15 cellular contexts compared by ENCODE assay signal in the genomic region with DNA sequence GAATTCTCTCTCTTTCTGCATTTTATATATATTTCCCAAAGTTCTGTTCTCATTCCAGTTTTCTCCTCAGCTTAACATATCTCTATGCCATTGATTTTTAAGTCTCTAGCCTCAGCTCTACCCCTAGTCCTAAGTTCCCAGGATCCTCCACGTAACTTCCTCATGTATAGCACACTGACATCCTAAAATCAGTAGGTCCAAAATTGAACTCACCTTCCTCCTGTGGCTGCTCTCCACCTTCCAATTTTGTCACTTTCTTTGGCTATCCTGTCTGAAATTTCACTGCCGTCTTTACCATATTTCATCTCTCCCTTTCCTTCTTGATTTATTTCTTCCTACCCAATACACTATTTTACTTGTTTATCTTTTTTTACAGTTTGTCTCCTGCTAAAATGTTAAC. TPM values are rescaled to one million over a fixed set of nuclear protein-coding genes. Genes with fewer than 3 reads are reported as not detected.
A peak's percentile ranks its signal among the peaks of the same experiment; 100 is the strongest.
DNase-seq lines count a peak whose midpoint lies in the region; ATAC-seq and TF ChIP-seq lines count a peak whose summit lies in the region.
"Had no signal": no experiment of that assay in that cellular context is flagged by ENCODE, and none has a peak within 500 bp of the region (broad histone marks: within the 10 kb centered on the region; RNA-seq: fewer than 3 reads in every experiment).

No MANE protein-coding gene starts in this region.

- no peak for ATAC-seq in CD4-positive, CD25-positive, alpha-beta regulatory T cell (ENCODE audit: low read depth in 2 of 2)
- ATAC-seq in activated CD8-positive, alpha-beta T cell treated with anti-CD3 and anti-CD28 coated beads for 36 hours, result no peak
- ATAC-seq in naive B cell (ENCODE audit: low read depth in 2 of 2), result no peak
- ATAC-seq in GM21367 (IDR thresholded peaks at IDR 0.05; ENCODE audit: unreplicated experiment), result no peak
- ATAC-seq: body of pancreas had no signal

- H3K27me3 Mint-ChIP-seq in CD4-positive, CD25-positive, alpha-beta regulatory T cell, result no peaks in the 10 kb centered on the region
- no peaks in the 10 kb centered on the region for H3K27me3 Mint-ChIP-seq in activated CD8-positive, alpha-beta T cell treated with anti-CD3 and anti-CD28 coated beads for 36 hours
- H3K27me3 Mint-ChIP-seq in naive B cell, result no peaks in the 10 kb centered on the region

- peak overlapping the region; percentile 94 to 98 (median 96) for H3K27ac Mint-ChIP-seq in CD4-positive, CD25-positive, alpha-beta regulatory T cell
- H3K27ac Mint-ChIP-seq in activated CD8-positive, alpha-beta T cell treated with anti-CD3 and anti-CD28 coated beads for 36 hours, result peak overlapping the region; percentile 97
- H3K27ac Mint-ChIP-seq in naive B cell, result peak overlapping the region; percentile 80 to 96 (median 93)

- H3K27me3 ChIP-seq in CD4-positive, CD25-positive, alpha-beta regulatory T cell (ENCODE audit: control insufficient read depth, insufficient read depth, low read length), result no peaks in the 10 kb centered on the region
- H3K27me3 ChIP-seq: body of pancreas had no signal

- no peaks in the 10 kb centered on the region for H3K9me3 ChIP-seq in CD4-positive, CD25-positive, alpha-beta regulatory T cell (ENCODE audit: control insufficient read depth in 2 of 2, low read length in 2 of 2)
- H3K9me3 ChIP-seq: body of pancreas, HAP-1 had no signal

- peak overlapping the region; percentile 79 for H3K27ac ChIP-seq in CD4-positive, CD25-positive, alpha-beta regulatory T cell (ENCODE audit: insufficient read depth, low read length, poor library complexity, severe bottlenecking)

- H3K4me3 ChIP-seq in CD4-positive, CD25-positive, alpha-beta regulatory T cell (ENCODE audit: low read depth, low read length), result peak overlapping the region; percentile 98
- peak overlapping the region; percentile 88 for H3K4me3 ChIP-seq in GM12865 (ENCODE audit: low read depth, low read length)
- H3K4me3 ChIP-seq: body of pancreas, HAP-1 had no signal

- peaks cover 6% of the 10 kb centered on the region for H3K36me3 ChIP-seq in CD4-positive, CD25-positive, alpha-beta regulatory T cell (ENCODE audit: control insufficient read depth, insufficient read depth, low read length)
- H3K36me3 ChIP-seq: HAP-1 had no signal

- peaks cover 45% of the 10 kb centered on the region for H3K4me1 ChIP-seq in CD4-positive, CD25-positive, alpha-beta regulatory T cell (ENCODE audit: control insufficient read depth, insufficient read depth, low read length, poor library complexity, severe bottlenecking)
- H3K4me1 ChIP-seq: body of pancreas, HAP-1 had no signal

- intact Hi-C loops in activated CD8-positive, alpha-beta T cell treated with anti-CD3 and anti-CD28 coated beads for 36 hours (cut with micrococcal nuclease), result loop anchor here (5.0 kb wide), 3 partner anchors 49 to 89 kb away; a partner anchor contains a TSS
- intact Hi-C loops in cardiac septum (cut with DNase I), result no loop called here

- peaks cover 29 to 81% (median 66%) of the 10 kb centered on the region in 4 donors for H3K4me1 Mint-ChIP-seq in CD4-positive, CD25-positive, alpha-beta regulatory T cell
- peaks cover 66% of the 10 kb centered on the region for H3K4me1 Mint-ChIP-seq in activated CD8-positive, alpha-beta T cell treated with anti-CD3 and anti-CD28 coated beads for 36 hours (ENCODE audit: low read depth)
- H3K4me1 Mint-ChIP-seq in naive B cell, result peaks cover 55 to 85% (median 70%) of the 10 kb centered on the region in 3 donors

- DNase-seq in CD4-positive, CD25-positive, alpha-beta regulatory T cell, result peak in 1 of 3 donors; percentile 13
- DNase-seq in GM12865 (ENCODE audit: low read depth) (peak; percentile 47), naive B cell (no peak), NCI-H187 treated with DMSO at 0.1 percent for 48 hours (lab: John Stamatoyannopoulos, UW) (no peak), cardiac septum (ENCODE audit: low spot score) (no peak), inferior parietal cortex (ENCODE audit: extremely low spot score) (no peak)
- DNase-seq in activated CD8-positive, alpha-beta T cell treated with anti-CD3 and anti-CD28 coated beads for 36 hours, result no peak
- DNase-seq: body of pancreas; C1 segment of cervical spinal cord; NK-92 treated with Interleukin-12 subunit alpha and Interleukin-12 subunit beta, amount 100 ng/mL, for 24 hours; SIG-M5; stimulated activated CD8-positive, alpha-beta memory T cell treated with anti-CD3 and anti-CD28 coated beads, Interleukin-4, amount 100 ng/mL, for 48 hours had no signal

- peak overlapping the region; percentile 93 to 99 (median 96) for H3K4me3 Mint-ChIP-seq in CD4-positive, CD25-positive, alpha-beta regulatory T cell
- H3K4me3 Mint-ChIP-seq in activated CD8-positive, alpha-beta T cell treated with anti-CD3 and anti-CD28 coated beads for 36 hours, result peak overlapping the region; percentile 90
- peak overlapping the region; percentile 90 to 99 (median 98) for H3K4me3 Mint-ChIP-seq in naive B cell

- CTCF ChIA-PET in activated CD8-positive, alpha-beta T cell treated with anti-CD3 and anti-CD28 coated beads for 36 hours (lab: Charles Lee), result interaction anchor here (0.6 to 3.5 kb wide), 5 partner anchors 23 to 91 kb away, joined by 3 to 25 read pairs (median 4); no protein-coding TSS in a partner anchor

- peaks cover 0 to 11% (median 4%) of the 10 kb centered on the region in 7 donors for H3K9me3 Mint-ChIP-seq in CD4-positive, CD25-positive, alpha-beta regulatory T cell
- peaks cover 32% of the 10 kb centered on the region for H3K9me3 Mint-ChIP-seq in activated CD8-positive, alpha-beta T cell treated with anti-CD3 and anti-CD28 coated beads for 36 hours
- H3K9me3 Mint-ChIP-seq in naive B cell, result peaks cover 0 to 22% (median 10%) of the 10 kb centered on the region in 7 donors

- TF ChIP-seq CTCF in GM12865 (IDR thresholded peaks at IDR 0.05; ENCODE audit: insufficient read depth, low read depth, low read length, missing control alignments), result no peak
- TF ChIP-seq CTCF in activated CD8-positive, alpha-beta T cell treated with anti-CD3 and anti-CD28 coated beads for 36 hours (IDR thresholded peaks at IDR 0.05), result no peak

- H3K36me3 Mint-ChIP-seq in CD4-positive, CD25-positive, alpha-beta regulatory T cell, result peaks cover 23% of the 10 kb centered on the region
- H3K36me3 Mint-ChIP-seq in activated CD8-positive, alpha-beta T cell treated with anti-CD3 and anti-CD28 coated beads for 36 hours (ENCODE audit: low read depth), result peaks cover 65% of the 10 kb centered on the region
- H3K36me3 Mint-ChIP-seq in naive B cell, result peaks cover 10 to 18% of the 10 kb centered on the region in 2 donors

- POLR2A ChIA-PET in activated CD8-positive, alpha-beta T cell treated with anti-CD3 and anti-CD28 coated beads for 36 hours (lab: Charles Lee), result interaction anchor here (0.8 to 2.2 kb wide), 5 partner anchors 19 to 92 kb away, joined by 3 to 17 read pairs (median 3); no protein-coding TSS in a partner anchor

RNA-seq across cellular contexts. Expression of a gene that starts 1.5 kb away (rescaled TPM):
- 60.0 TPM for total RNA-seq in CD4-positive, CD25-positive, alpha-beta regulatory T cell
- 100 to 1,000 TPM; 122 to 163 (median 141) TPM for polyA plus RNA-seq in CD4-positive, CD25-positive, alpha-beta regulatory T cell
- 10 to 100 TPM; 42.8 to 43.9 TPM for total RNA-seq in activated CD8-positive, alpha-beta T cell treated with anti-CD3 and anti-CD28 coated beads for 36 hours
- 100 to 1,000 TPM; 164 to 256 (median 194) TPM for polyA plus RNA-seq in naive B cell (ENCODE audit: low read depth in 6 of 6)
- 0.13 TPM for total RNA-seq in cardiac septum
- total RNA-seq: MCF 10A had no signal

RNA-seq across cellular contexts. Expression of a gene that starts 57.7 kb away (rescaled TPM):
- 135 TPM for total RNA-seq in CD4-positive, CD25-positive, alpha-beta regulatory T cell
- 10 to 100 TPM; 20.7 to 36.4 (median 27.1) TPM for polyA plus RNA-seq in CD4-positive, CD25-positive, alpha-beta regulatory T cell
- total RNA-seq in activated CD8-positive, alpha-beta T cell treated with anti-CD3 and anti-CD28 coated beads for 36 hours, result 10 to 100 TPM; 18.1 to 20.1 TPM
- polyA plus RNA-seq in naive B cell (ENCODE audit: low read depth in 6 of 6), result 10 to 100 TPM in 5 of 6 donors, 1 to 10 TPM in 1; 8.5 to 20.6 (median 13.1) TPM
- total RNA-seq in cardiac septum, result 2.4 TPM
- total RNA-seq: MCF 10A had no signal

Comparison
In these comparisons a context has a peak if more than half of its experiments do, and no peak if none do; other contexts are left out.
1. RNA of a gene that starts 1.5 kb away (total RNA-seq): 60.0 TPM in CD4-positive, CD25-positive, alpha-beta regulatory T cell (single experiment) and 42.8 to 43.9 TPM in activated CD8-positive, alpha-beta T cell treated with anti-CD3 and anti-CD28 coated beads for 36 hours; 0.13 TPM in cardiac septum (single experiment); every median in the first group is over 10 times any median in the second.
2. Peak in every context shown above with its lines, with median percentiles within 50 percentile points of each other: H3K27ac Mint-ChIP-seq and H3K4me3 Mint-ChIP-seq.